Comparison of ENCODE assay signal across 7 cellular contexts in genomic region chr11:100687630-100688395, GRCh38. TPM values are rescaled to one million over a fixed set of nuclear protein-coding genes. Genes with fewer than 3 reads are reported as not detected.
DNase-seq lines count a peak whose midpoint lies in the region; ATAC-seq, FAIRE-seq and TF ChIP-seq lines count a peak whose summit lies in the region.

No MANE protein-coding gene starts in this region.

- peak overlapping the region; percentile 88 for H2AFZ ChIP-seq in HepG2 (ENCODE audit: low read length)

- peaks cover 34% of the 10 kb centered on the region for H3K4me1 ChIP-seq in HepG2 (ENCODE audit: insufficient read depth, low read length)
- peaks cover 9% of the 10 kb centered on the region for H3K4me1 ChIP-seq in stomach smooth muscle (ENCODE audit: control insufficient read depth, insufficient read depth, low read length)

- DNase-seq in GM10248 (ENCODE audit: extremely low spot score), result peak; percentile 65
- peak; percentile 84 for DNase-seq in HT1080 (ENCODE audit: low read depth)
- peak in 6 of 10 donors; percentile 8 to 45 (median 30) for DNase-seq in dorsolateral prefrontal cortex
- DNase-seq in HepG2 (ENCODE audit: low spot score), result peak; percentile 55

- no peak for TF ChIP-seq EP300 in HepG2 (IDR thresholded peaks at IDR 0.05; ENCODE audit: low read depth in 2 of 2, low read length in 2 of 2)
- TF ChIP-seq EP300 in HepG2 (CRISPR knock-in tag; IDR thresholded peaks at IDR 0.05; ENCODE audit: borderline replicate concordance), result no peak

- no peak for TF ChIP-seq POLR2A in HepG2 (IDR thresholded peaks at IDR 0.05; ENCODE audit: insufficient read depth in 1 of 2, low read depth in 2 of 2, low read length in 2 of 2)

- TF ChIP-seq CTCF in GM10248 (IDR thresholded peaks at IDR 0.05; ENCODE audit: control extremely low read depth, extremely low read depth, low read depth, missing control alignments), result peak; percentile 59
- peak in 53 of 56 donors; percentile 11 to 65 (median 51) for TF ChIP-seq CTCF in dorsolateral prefrontal cortex (IDR thresholded peaks at IDR 0.05 in 54 of 56, conservative IDR thresholded peaks at IDR 0.05 in 2 of 56; ENCODE audit: low read depth in 1 of 56, partially characterized antibody in 56 of 56)
- peak; percentile 62 for TF ChIP-seq CTCF in HepG2 (CRISPR knock-in tag; IDR thresholded peaks at IDR 0.05)

- POLR2A ChIA-PET in GM10248 (lab: Yijun Ruan, JAX), result no interaction called here
- POLR2A ChIA-PET in HepG2 (lab: Yijun Ruan, JAX), result interaction anchor here (0.6 to 0.9 kb wide), 2 partner anchors 9 to 88 kb away, joined by 3 read pairs; no protein-coding TSS in a partner anchor

- TSS peak; percentile 57 for BruUV-seq in HepG2 (replicated peaks; lab: Mats Ljungman, UMichigan)

- intact Hi-C loops in dorsolateral prefrontal cortex (cut with DNase I) (loop anchor here (10.0 kb wide), 3 partner anchors 103 to 247 kb away; no protein-coding TSS in a partner anchor), HepG2 (cut with micrococcal nuclease; ENCODE audit: unreplicated experiment) (loop anchor here (10.0 kb wide), 1 partner anchor 87 kb away; no protein-coding TSS in a partner anchor)

- no peaks in the 10 kb centered on the region for H3K79me2 ChIP-seq in HepG2 (ENCODE audit: insufficient read depth, low read length)

- H3K9me3 ChIP-seq in HepG2 (ENCODE audit: low read length), result no peaks in the 10 kb centered on the region
- H3K9me3 ChIP-seq in stomach smooth muscle (ENCODE audit: control insufficient read depth in 2 of 2, low read length in 2 of 2), result no peaks in the 10 kb centered on the region

- CTCF ChIA-PET in GM10248 (lab: Yijun Ruan, JAX), result interaction anchor here (0.8 to 2.6 kb wide), 8 partner anchors 10 to 94 kb away, joined by 3 to 7 read pairs (median 4); no protein-coding TSS in a partner anchor
- CTCF ChIA-PET in HepG2 (lab: Yijun Ruan, JAX; ENCODE audit: low intra/inter-chr PET ratio, low total read pairs), result no interaction called here

- H3K36me3 ChIP-seq in HepG2 (replicated peaks in 1 of 2; ENCODE audit: control insufficient read depth in 1 of 2, insufficient read depth in 2 of 2, low read length in 2 of 2), result no peaks in the 10 kb centered on the region
- no peaks in the 10 kb centered on the region for H3K36me3 ChIP-seq in stomach smooth muscle (ENCODE audit: control insufficient read depth in 2 of 2, insufficient read depth in 2 of 2, low read length in 2 of 2)

- H3K27ac ChIP-seq in dorsolateral prefrontal cortex (peak overlapping the region in 36 of 59 donors; percentile 20 to 85 (median 66)), HepG2 (ENCODE audit: extremely low read length, insufficient read depth, low read length) (no peak overlapping the region), stomach smooth muscle (ENCODE audit: low read length) (no peak overlapping the region)

- H3K4me3 ChIP-seq in dorsolateral prefrontal cortex (peak overlapping the region; percentile 40 to 81 (median 67)), HepG2 (replicated peaks in 1 of 3; ENCODE audit: insufficient read depth in 1 of 3, low read depth in 2 of 3, low read length in 3 of 3) (peak overlapping the region; percentile 82 to 91 (median 84)), stomach smooth muscle (ENCODE audit: low read length in 2 of 2) (peak overlapping the region; percentile 85 to 87)

- ATAC-seq in GM21528 (IDR thresholded peaks at IDR 0.05; ENCODE audit: low FRiP score, unreplicated experiment), result peak; percentile 82
- ATAC-seq in SK-N-SH treated with all-trans-retinoic acid at 6 μM for 48 hours, result peak; percentile 92
- ATAC-seq in HepG2, result peak; percentile 81

- TF ChIP-seq RAD21 in HepG2 (CRISPR knock-in tag; IDR thresholded peaks at IDR 0.05), result no peak

- in situ Hi-C loops in HepG2 (cut with HindIII; ENCODE audit: extremely low pct_ligation_motif_present, low pct_unique_long_range_greater_than_20kb), result loop anchor here (10.0 kb wide), 2 partner anchors 137 to 167 kb away; no protein-coding TSS in a partner anchor

- 3% methylated on average over 14 of the region's 24 CpGs for WGBS in HepG2 (ENCODE audit: low lambda C conversion rate)

- H3K4me2 ChIP-seq in HepG2 (ENCODE audit: low read depth, low read length), result peak overlapping the region; percentile 91

- peak; percentile 85 for FAIRE-seq in HepG2 (lab: Jason Lieb, UNC)

- peak overlapping the region; percentile 57 for H3K9ac ChIP-seq in HepG2 (ENCODE audit: insufficient read depth, low read depth, low read length)
- H3K9ac ChIP-seq in stomach smooth muscle (ENCODE audit: low read length in 2 of 2), result peak overlapping the region; percentile 66 to 69

- H4K20me1 ChIP-seq in HepG2 (ENCODE audit: insufficient read depth, low read length), result no peaks in the 10 kb centered on the region

- H3K27me3 ChIP-seq in dorsolateral prefrontal cortex (peaks cover 0 to 18% (median 0%) of the 10 kb centered on the region in 45 donors), HepG2 (ENCODE audit: control insufficient read depth in 1 of 2, insufficient read depth in 2 of 2, low read length in 2 of 2) (peaks cover 0 to 5% of the 10 kb centered on the region in 2 experiments; a peak in 2 of 5 replicates), stomach smooth muscle (ENCODE audit: control insufficient read depth in 1 of 2, insufficient read depth in 2 of 2, low read length in 2 of 2) (no peaks in the 10 kb centered on the region)

TF ChIP-seq in SK-N-SH treated with all-trans-retinoic acid at 6 μM for 48 hours, 23 proteins besides CTCF, POLR2A, EP300 and RAD21:
- no peak for TF ChIP-seq ZNF8 (CRISPR knock-in tag; IDR thresholded peaks at IDR 0.05)
- TF ChIP-seq ZNF70 (CRISPR knock-in tag; IDR thresholded peaks at IDR 0.05), result no peak
- TF ChIP-seq GLIS3 (CRISPR knock-in tag; IDR thresholded peaks at IDR 0.05), result no peak
- TF ChIP-seq TOX (CRISPR knock-in tag; IDR thresholded peaks at IDR 0.05; ENCODE audit: borderline replicate concordance), result no peak
- no peak for TF ChIP-seq ZFP3 (CRISPR knock-in tag; IDR thresholded peaks at IDR 0.05)
- TF ChIP-seq ZC3H10 (CRISPR knock-in tag; IDR thresholded peaks at IDR 0.05), result no peak

TF ChIP-seq in HepG2, 621 proteins besides CTCF, POLR2A, EP300 and RAD21 (continues in another document):
- TF ChIP-seq DMAP1 (CRISPR knock-in tag; IDR thresholded peaks at IDR 0.05), result 0 out of 2 replicates have a peak, but pooled peaks have one; percentile 10
- no peak for TF ChIP-seq ZNF776 (CRISPR knock-in tag; IDR thresholded peaks at IDR 0.05)
- 0 out of 2 replicates have a peak, but pooled peaks have one; percentile 11 for TF ChIP-seq YEATS4 (CRISPR knock-in tag; IDR thresholded peaks at IDR 0.05; ENCODE audit: borderline replicate concordance)
- TF ChIP-seq SRF (IDR thresholded peaks at IDR 0.05; ENCODE audit: low read depth, low read length), result 0 out of 2 replicates have a peak, but pooled peaks have one; percentile 23
- peak; percentile 28 to 60; a peak in 2 of 4 replicates for TF ChIP-seq HMGXB4 (CRISPR knock-in tag; IDR thresholded peaks at IDR 0.05; ENCODE audit: borderline replicate concordance in 1 of 2, low read depth in 1 of 2)
- 0 out of 2 replicates have a peak, but pooled peaks have one; percentile 5 for TF ChIP-seq KDM2A (CRISPR knock-in tag; IDR thresholded peaks at IDR 0.05; ENCODE audit: borderline replicate concordance, low read depth)
- TF ChIP-seq ZNF329 (CRISPR knock-in tag; IDR thresholded peaks at IDR 0.05; ENCODE audit: low read depth), result no peak
- TF ChIP-seq POLR2G (IDR thresholded peaks at IDR 0.05; ENCODE audit: low read depth, low read length), result 0 out of 2 replicates have a peak, but pooled peaks have one; percentile 38

RNA-seq across cellular contexts. Expression of gene ARHGAP42, which starts 0.7 kb away (rescaled TPM):
- total RNA-seq in HT1080 (2014; rRNA removed; shearing (Covaris generic)), result 8.8 and 9.9 TPM in 2 replicates
- 4.5 and 6.1 TPM in 2 replicates for polyA plus RNA-seq in HT1080 (2015; cell fraction: cytosol; rRNA removed)
- 10.3 and 14.6 TPM in 2 replicates for polyA plus RNA-seq in HT1080 (2015; cell fraction: nucleus; rRNA removed)
- 10 to 100 TPM in 75 of 120 experiments, 1 to 10 TPM in 45; 4.9 to 25.0 (median 11.0) TPM for total RNA-seq in dorsolateral prefrontal cortex
- total RNA-seq in HepG2 (2016; rRNA removed; fragmentation: Illumina TruSeq; extraction: Trizol), result 4.3 and 4.8 TPM in 2 replicates
- total RNA-seq in HepG2 (2016; cell fraction: cytosol; rRNA removed; fragmentation: Illumina TruSeq; extraction: Trizol; ENCODE audit: low read depth), result 1.1 and 1.9 TPM in 2 replicates
- total RNA-seq in HepG2 (2016; cell fraction: insoluble cytoplasmic fraction; rRNA removed; fragmentation: Illumina TruSeq; extraction: Trizol), result 4.6 and 5.0 TPM in 2 replicates
- 2.0 and 2.2 TPM in 2 replicates for total RNA-seq in HepG2 (2016; cell fraction: membrane; rRNA removed; fragmentation: Illumina TruSeq; extraction: Trizol)
- total RNA-seq in HepG2 (2016; cell fraction: nucleus; rRNA removed; fragmentation: Illumina TruSeq; extraction: Trizol), result 5.8 and 7.5 TPM in 2 replicates
- polyA plus RNA-seq in HepG2 (2011; rRNA removed), result 2.5 and 2.7 TPM in 2 replicates
- 1.1 and 2.3 TPM in 2 replicates for polyA plus RNA-seq in HepG2 (2011; cell fraction: cytosol; rRNA removed)
- 2.3 and 2.4 TPM in 2 replicates for polyA plus RNA-seq in HepG2 (2011; cell fraction: nucleus; rRNA removed)
- polyA plus RNA-seq in HepG2 (2012), result 1.4 and 2.0 TPM in 2 replicates
- polyA plus RNA-seq in HepG2 (2016; cell fraction: cytosol; fragmentation: Illumina TruSeq; extraction: Trizol; ENCODE audit: low read depth), result 0.18 and 0.35 TPM in 2 replicates
- polyA plus RNA-seq in HepG2 (2016; cell fraction: insoluble cytoplasmic fraction; fragmentation: Illumina TruSeq; extraction: Trizol; ENCODE audit: low read depth), result 3.1 and 3.6 TPM in 2 replicates
- polyA plus RNA-seq in HepG2 (2016; cell fraction: membrane; fragmentation: Illumina TruSeq; extraction: Trizol; ENCODE audit: low read depth), result 0.64 and 0.72 TPM in 2 replicates
- 3.7 and 4.6 TPM in 2 replicates for polyA plus RNA-seq in HepG2 (2016; cell fraction: nucleus; fragmentation: Illumina TruSeq; extraction: Trizol; ENCODE audit: insufficient read depth, low read depth)
- 1.2 and 6.8 TPM in 2 replicates for polyA minus RNA-seq in HepG2 (2011; rRNA and poly(A)+ RNA removed; ENCODE audit: low replicate concordance)
- polyA minus RNA-seq in HepG2 (2011; cell fraction: cytosol; rRNA and poly(A)+ RNA removed), result 2.6 and 4.1 TPM in 2 replicates
- 8.9 and 13.4 TPM in 2 replicates for polyA minus RNA-seq in HepG2 (2011; cell fraction: nucleus; rRNA and poly(A)+ RNA removed)

Comparison
In these comparisons a context has a peak if more than half of its experiments do, and no peak if none do; other contexts are left out.
1. DNase-seq: peak in every context shown above with its lines; median percentile 84 in HT1080; 65 in GM10248; 55 in HepG2; 30 in dorsolateral prefrontal cortex.
2. H3K27ac ChIP-seq: peak in dorsolateral prefrontal cortex (36 of 59); none in HepG2 (single experiment) and stomach smooth muscle (single experiment).
3. Peak in every context shown above with its lines, with median percentiles within 50 percentile points of each other: CTCF ChIP-seq, ATAC-seq and H3K4me3 ChIP-seq.